ENCODE assay signal across 28 cellular contexts in genomic region chr9:80881946-80882345, GRCh38.
DNase-seq lines count a peak whose midpoint lies in the region; ATAC-seq and TF ChIP-seq lines count a peak whose summit lies in the region.
"Had no signal": no experiment of that assay in that cellular context is flagged by ENCODE, and none has a peak within 500 bp of the region (broad histone marks: within the 10 kb centered on the region; RNA-seq: fewer than 3 reads in every experiment).

No MANE protein-coding gene starts in this region.

- peak; percentile 8 for DNase-seq in ELF-1 (ENCODE audit: low read depth, low spot score)
- DNase-seq in NCI-H2227 (lab: John Stamatoyannopoulos, UW; ENCODE audit: unreplicated experiment), result peak; percentile 45
- peak; percentile 72 for DNase-seq in endodermal cell
- DNase-seq in nephron progenitor cell, result peak; percentile 5
- no peak for DNase-seq in stimulated activated CD8-positive, alpha-beta memory T cell treated with anti-CD3 and anti-CD28 coated beads, Interleukin-4, amount 100 ng/mL, for 48 hours
- no peak for DNase-seq in naive thymus-derived CD4-positive, alpha-beta T cell
- DNase-seq: activated CD4-positive, alpha-beta T cell treated with anti-CD3 and anti-CD28 coated beads, Interleukin-2, amount 50 U/mL, for 4 hours; activated naive CD4-positive, alpha-beta T cell treated with anti-CD3 and anti-CD28 coated beads, Interleukin-2, amount 50 U/mL, for 16 hours; CD4-positive, alpha-beta memory T cell; gastrocnemius medialis; hippocampal formation; lower lobe of right lung; NCI-H1048; NCI-H187 treated with DMSO at 0.1 percent for 48 hours; NCI-H526 treated with DMSO at 0.1 percent for 48 hours; psoas muscle; SJCRH30; stomach; T-helper 1 cell; tibial artery had no signal

- H3K9me3 Mint-ChIP-seq in endodermal cell (peaks cover 3% of the 10 kb centered on the region), nephron progenitor cell (peaks cover 5% of the 10 kb centered on the region)
- H3K9me3 Mint-ChIP-seq in naive thymus-derived CD4-positive, alpha-beta T cell, result peaks cover 0 to 5% (median 0%) of the 10 kb centered on the region in 11 donors
- H3K9me3 Mint-ChIP-seq: activated T-helper 1 cell treated with anti-CD3 and anti-CD28 coated beads, Interleukin-12 subunit alpha, Interleukin-12 subunit beta, Interleukin-2, Interleukin-4 antibody, amounts not matched to agents 30 ng/mL and 10 ng/mL and 1 ng/mL, durations not matched to agents 14 hours and 24 hours and 36 hours had no signal

- no peak overlapping the region for H3K9ac ChIP-seq in endodermal cell (ENCODE audit: extremely low read depth, low read length, poor library complexity, severe bottlenecking)

- POLR2A ChIA-PET in naive thymus-derived CD4-positive, alpha-beta T cell (lab: Charles Lee), result no interaction called here

- H3K27me3 ChIP-seq in endodermal cell (ENCODE audit: control insufficient read depth, insufficient read depth, low read length, poor library complexity, severe bottlenecking), result no peaks in the 10 kb centered on the region
- H3K27me3 ChIP-seq in naive thymus-derived CD4-positive, alpha-beta T cell (ENCODE audit: control insufficient read depth in 2 of 2, insufficient read depth in 2 of 2, low read length in 2 of 2), result no peaks in the 10 kb centered on the region
- H3K27me3 ChIP-seq: gastrocnemius medialis, neutrophil, SJCRH30, stomach, tibial artery had no signal

- ATAC-seq in HG03354 (IDR thresholded peaks at IDR 0.05; ENCODE audit: poor library complexity, severe bottlenecking, unreplicated experiment) (no peak), HG02870 (IDR thresholded peaks at IDR 0.05; ENCODE audit: unreplicated experiment) (no peak)
- ATAC-seq in naive thymus-derived CD4-positive, alpha-beta T cell, result no peak
- ATAC-seq: A549, gastrocnemius medialis, lower lobe of right lung, psoas muscle had no signal

- H3K4me3 ChIP-seq in endodermal cell (ENCODE audit: low read length), result no peak overlapping the region
- H3K4me3 ChIP-seq in naive thymus-derived CD4-positive, alpha-beta T cell (ENCODE audit: low read length), result no peak overlapping the region
- H3K4me3 ChIP-seq: A549, cardiac muscle cell, gastrocnemius medialis, lower lobe of right lung, psoas muscle, SJCRH30, stomach, tibial artery had no signal

- H3K27me3 Mint-ChIP-seq in endodermal cell (ENCODE audit: insufficient read depth) (no peaks in the 10 kb centered on the region), nephron progenitor cell (ENCODE audit: low read depth, poor library complexity) (peaks cover 5% of the 10 kb centered on the region)
- no peaks in the 10 kb centered on the region for H3K27me3 Mint-ChIP-seq in naive thymus-derived CD4-positive, alpha-beta T cell
- H3K27me3 Mint-ChIP-seq: CD4-positive, alpha-beta memory T cell; dendritic cell treated with granulocyte-macrophage colony-stimulating factor and Interleukin-4, amounts not matched to agents 40 ng/mL and 50 ng/mL, for 4 days; IgD-negative memory B cell had no signal

- peak overlapping the region; percentile 84 for H3K27ac Mint-ChIP-seq in endodermal cell
- H3K27ac Mint-ChIP-seq in nephron progenitor cell, result peak overlapping the region; percentile 69
- no peak overlapping the region for H3K27ac Mint-ChIP-seq in naive thymus-derived CD4-positive, alpha-beta T cell
- H3K27ac Mint-ChIP-seq: activated T-helper 1 cell treated with anti-CD3 and anti-CD28 coated beads, Interleukin-12 subunit alpha, Interleukin-12 subunit beta, Interleukin-2, Interleukin-4 antibody, amounts not matched to agents 30 ng/mL and 10 ng/mL and 1 ng/mL, durations not matched to agents 14 hours and 24 hours and 36 hours; CD4-positive, alpha-beta memory T cell; dendritic cell treated with granulocyte-macrophage colony-stimulating factor and Interleukin-4, amounts not matched to agents 40 ng/mL and 50 ng/mL, for 4 days; IgD-negative memory B cell had no signal

- CTCF ChIA-PET in naive thymus-derived CD4-positive, alpha-beta T cell (lab: Charles Lee), result no interaction called here

- H3K36me3 Mint-ChIP-seq in endodermal cell (ENCODE audit: low read depth), result peaks cover 7% of the 10 kb centered on the region
- H3K36me3 Mint-ChIP-seq in nephron progenitor cell (ENCODE audit: low read depth), result peaks cover 4% of the 10 kb centered on the region
- H3K36me3 Mint-ChIP-seq in naive thymus-derived CD4-positive, alpha-beta T cell, result no peaks in the 10 kb centered on the region
- H3K36me3 Mint-ChIP-seq: CD4-positive, alpha-beta memory T cell had no signal

- peaks cover 7% of the 10 kb centered on the region for H3K4me1 ChIP-seq in endodermal cell (ENCODE audit: control insufficient read depth, insufficient read depth, low read length)
- H3K4me1 ChIP-seq in naive thymus-derived CD4-positive, alpha-beta T cell (ENCODE audit: control insufficient read depth in 2 of 2, insufficient read depth in 2 of 2, low read length in 2 of 2), result no peaks in the 10 kb centered on the region
- H3K4me1 ChIP-seq: A549, lower lobe of right lung, psoas muscle, SJCRH30, stomach, tibial artery had no signal

- H3K9me3 ChIP-seq in endodermal cell (ENCODE audit: control insufficient read depth, low read length), result no peaks in the 10 kb centered on the region
- H3K9me3 ChIP-seq in naive thymus-derived CD4-positive, alpha-beta T cell (ENCODE audit: control insufficient read depth in 2 of 3, low read length in 3 of 3), result no peaks in the 10 kb centered on the region
- H3K9me3 ChIP-seq: A549, gastrocnemius medialis, lower lobe of right lung, neutrophil, psoas muscle, SJCRH30, stomach, tibial artery had no signal

- no peaks in the 10 kb centered on the region for H3K36me3 ChIP-seq in endodermal cell (ENCODE audit: control insufficient read depth, insufficient read depth, low read length)
- no peaks in the 10 kb centered on the region for H3K36me3 ChIP-seq in naive thymus-derived CD4-positive, alpha-beta T cell (ENCODE audit: control insufficient read depth in 2 of 3, insufficient read depth in 3 of 3, low read length in 3 of 3)
- H3K36me3 ChIP-seq: cardiac muscle cell, gastrocnemius medialis, lower lobe of right lung, neutrophil, SJCRH30, stomach, tibial artery had no signal

- no peak for TF ChIP-seq CTCF in endodermal cell (conservative IDR thresholded peaks at IDR 0.05)
- no peak for TF ChIP-seq CTCF in nephron progenitor cell (IDR thresholded peaks at IDR 0.05)

- H3K27ac ChIP-seq in endodermal cell (ENCODE audit: low read depth, low read length), result peak overlapping the region; percentile 31
- no peak overlapping the region for H3K27ac ChIP-seq in naive thymus-derived CD4-positive, alpha-beta T cell (ENCODE audit: low read depth, low read length)
- H3K27ac ChIP-seq: A549, cardiac muscle cell, gastrocnemius medialis, lower lobe of right lung, neutrophil, psoas muscle, SJCRH30, stomach, tibial artery had no signal

- 9 to 31% methylated on average over 4 to 5 of the region's 5 CpGs for WGBS in endodermal cell (ENCODE audit: insufficient coverage in 1 of 2, insufficient read length in 1 of 2), 2 experiments

- intact Hi-C loops in naive thymus-derived CD4-positive, alpha-beta T cell (cut with micrococcal nuclease), result no loop called here

- H3K4me1 Mint-ChIP-seq in endodermal cell (peaks cover 21% of the 10 kb centered on the region), nephron progenitor cell (peaks cover 30% of the 10 kb centered on the region)
- no peaks in the 10 kb centered on the region for H3K4me1 Mint-ChIP-seq in naive thymus-derived CD4-positive, alpha-beta T cell
- H3K4me1 Mint-ChIP-seq: CD4-positive, alpha-beta memory T cell; IgD-negative memory B cell had no signal

- H3K4me3 Mint-ChIP-seq in endodermal cell (no peak overlapping the region), nephron progenitor cell (no peak overlapping the region)
- H3K4me3 Mint-ChIP-seq in naive thymus-derived CD4-positive, alpha-beta T cell, result no peak overlapping the region
- H3K4me3 Mint-ChIP-seq: activated T-helper 1 cell treated with anti-CD3 and anti-CD28 coated beads, Interleukin-12 subunit alpha, Interleukin-12 subunit beta, Interleukin-2, Interleukin-4 antibody, amounts not matched to agents 30 ng/mL and 10 ng/mL and 1 ng/mL, durations not matched to agents 14 hours and 24 hours and 36 hours; CD4-positive, alpha-beta memory T cell; dendritic cell treated with granulocyte-macrophage colony-stimulating factor and Interleukin-4, amounts not matched to agents 40 ng/mL and 50 ng/mL, for 4 days; IgD-negative memory B cell had no signal

Comparison
In these comparisons a context has a peak if more than half of its experiments do, and no peak if none do; other contexts are left out.
1. DNase-seq: peak in ELF-1 (single experiment), NCI-H2227 (single experiment), endodermal cell (single experiment) and nephron progenitor cell (single experiment); none in stimulated activated CD8-positive, alpha-beta memory T cell treated with anti-CD3 and anti-CD28 coated beads, Interleukin-4, amount 100 ng/mL, for 48 hours (single experiment) and naive thymus-derived CD4-positive, alpha-beta T cell (0 of 9).
2. H3K27ac Mint-ChIP-seq: peak in endodermal cell (single experiment) and nephron progenitor cell (single experiment); none in naive thymus-derived CD4-positive, alpha-beta T cell (0 of 9).